ENCODE assay signal across 26 cellular contexts in genomic region chr5:103209065-103209464, GRCh38.
"Had no signal": no experiment of that assay in that cellular context is flagged by ENCODE, and none has a peak within 500 bp of the region (broad histone marks: within the 10 kb centered on the region; RNA-seq: fewer than 3 reads in every experiment).

No MANE protein-coding gene starts in this region.

- H3K4me1 ChIP-seq: neural progenitor cell, testis, vagina had no signal

- DNase-seq: islet precursor cell; left ventricle myocardium inferior; mesendoderm; naive B cell; natural killer cell; nephron progenitor cell; ovary; retina; right cardiac atrium; stimulated activated CD4-positive, alpha-beta T cell treated with anti-CD3 and anti-CD28 coated beads, Interleukin-12 subunit alpha, Interleukin-12 subunit beta, amount 100 ng/mL, for 4 hours; stimulated activated CD4-positive, alpha-beta T cell treated with anti-CD3 and anti-CD28 coated beads, Interleukin-15, amount 100 ng/mL, for 24 hours; stimulated activated CD4-positive, alpha-beta T cell treated with anti-CD3 and anti-CD28 coated beads, Interleukin-2, amount 100 ng/mL, for 24 hours; stimulated activated CD4-positive, alpha-beta T cell treated with anti-CD3 and anti-CD28 coated beads, Interleukin-4, amount 100 ng/mL, for 1 hour; stimulated activated naive B cell treated with anti-CD40 and anti-IgM and Interleukin-4, amounts not matched to agents 10 μg/mL and 1 μg/mL and 100 μg/mL, for 72 hours; stimulated activated naive CD8-positive, alpha-beta T cell treated with anti-CD3 and anti-CD28 coated beads, Interleukin-15, Interleukin-2, amounts not matched to agents 100 U/mL and 50 U/mL, for 24 hours; stomach; testis; thyroid gland; transverse colon; upper lobe of left lung had no signal

- H3K9me3 Mint-ChIP-seq: natural killer cell, neural progenitor cell had no signal

- H3K9ac ChIP-seq: neural progenitor cell had no signal

- H2AFZ ChIP-seq: neural progenitor cell had no signal

- H3K4me1 Mint-ChIP-seq: neural progenitor cell had no signal

- H3K9me3 ChIP-seq: ovary, stomach, testis, thyroid gland, transverse colon, upper lobe of left lung, vagina had no signal

- H3K4me2 ChIP-seq: neural progenitor cell had no signal

- H3K27ac Mint-ChIP-seq: mesothelial cell of epicardium; natural killer cell; progenitor cell of endocrine pancreas; stimulated activated naive B cell treated with anti-CD40 and anti-IgM and Interleukin-4, amounts not matched to agents 10 μg/mL and 1 μg/mL and 100 μg/mL, for 72 hours had no signal

- H3K4me3 Mint-ChIP-seq: mesothelial cell of epicardium, natural killer cell, nephron progenitor cell, neural progenitor cell had no signal

- H3K36me3 ChIP-seq: neural progenitor cell, ovary, thyroid gland, vagina had no signal

- H3K27ac ChIP-seq: left ventricle myocardium inferior, neural progenitor cell, ovary, skin epidermis, stomach, testis, thyroid gland, transverse colon, upper lobe of left lung, vagina had no signal

- H3K27me3 ChIP-seq: neural progenitor cell, ovary, stomach, testis, thyroid gland, transverse colon, upper lobe of left lung, vagina had no signal

- H3K4me3 ChIP-seq: left ventricle myocardium inferior, lung, neural progenitor cell, ovary, skin epidermis, stomach, testis, thyroid gland, transverse colon, upper lobe of left lung, vagina had no signal

- H3K27me3 Mint-ChIP-seq: naive B cell; progenitor cell of endocrine pancreas; stimulated activated naive B cell treated with anti-CD40 and anti-IgM and Interleukin-4, amounts not matched to agents 10 μg/mL and 1 μg/mL and 100 μg/mL, for 72 hours had no signal
